Comparison of ENCODE assay signal across 14 cellular contexts in the genomic region with DNA sequence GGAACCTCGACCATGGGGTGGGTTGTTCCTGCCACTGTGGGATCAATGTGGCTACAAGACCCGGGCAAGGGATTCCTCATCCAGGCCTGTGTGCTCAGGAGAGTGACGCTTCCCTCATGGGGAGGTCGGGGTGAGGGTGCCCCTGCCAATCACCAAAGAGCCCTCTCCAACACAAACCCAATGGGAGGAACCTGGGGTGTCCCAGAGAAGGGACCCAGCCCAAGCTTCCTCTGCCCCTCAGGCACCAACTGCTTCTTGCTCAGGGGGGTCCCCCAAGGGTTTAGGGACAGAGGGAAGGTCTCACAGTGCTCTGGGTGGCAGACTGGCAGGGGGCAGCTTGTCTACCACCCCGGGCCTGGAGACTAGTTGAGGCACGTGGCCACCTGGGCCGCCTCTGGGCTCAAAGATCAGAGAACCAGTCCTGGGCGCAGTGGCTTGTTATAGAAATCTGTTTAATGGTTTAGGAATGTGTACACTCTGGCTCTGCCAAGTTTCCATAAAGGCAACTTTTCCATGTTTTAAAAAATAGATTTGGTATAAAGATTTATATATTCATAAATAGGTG. TPM values are rescaled to one million over a fixed set of nuclear protein-coding genes. Genes with fewer than 3 reads are reported as not detected.
A peak's percentile ranks its signal among the peaks of the same experiment; 100 is the strongest.
DNase-seq lines count a peak whose midpoint lies in the region; ATAC-seq and TF ChIP-seq lines count a peak whose summit lies in the region.
"Had no signal": no experiment of that assay in that cellular context is flagged by ENCODE, and none has a peak within 500 bp of the region (broad histone marks: within the 10 kb centered on the region; RNA-seq: fewer than 3 reads in every experiment).

No MANE protein-coding gene starts in this region.

- CTCF ChIA-PET in CD4-positive, alpha-beta memory T cell (lab: Charles Lee; ENCODE audit: partially characterized antibody): no interaction called here

- H3K4me3 Mint-ChIP-seq in CD4-positive, alpha-beta memory T cell: no peak overlapping the region
- H3K4me3 Mint-ChIP-seq: stimulated activated memory B cell treated with anti-CD40 and anti-IgM and Interleukin-4, amounts not matched to agents 10 μg/mL and 1 μg/mL and 100 μg/mL, for 72 hours had no signal

- in situ Hi-C loops in gastrocnemius medialis (cut with MboI; ENCODE audit: low sequenced_read_pairs in 4 of 4): loop anchor here in 1 of 4 donors (25.0 kb wide), 1 partner anchor 125 kb away; no protein-coding TSS in a partner anchor

- peak in 1 of 2 donors; percentile 54 for ATAC-seq in gastrocnemius medialis

- H3K9me3 ChIP-seq in MG63: no peaks in the 10 kb centered on the region
- no peaks in the 10 kb centered on the region for H3K9me3 ChIP-seq in gastrocnemius medialis
- H3K9me3 ChIP-seq in CD4-positive, alpha-beta memory T cell (ENCODE audit: control insufficient read depth in 1 of 2, low read length in 2 of 2): no peaks in the 10 kb centered on the region

- POLR2A ChIA-PET in CD4-positive, alpha-beta memory T cell (lab: Charles Lee; ENCODE audit: partially characterized antibody): interaction anchor here (2.6 kb wide), 1 partner anchor 32 kb away, joined by 17 read pairs; no protein-coding TSS in a partner anchor

- TF ChIP-seq POLR2A in gastrocnemius medialis (IDR thresholded peaks at IDR 0.05): no peak

- peak overlapping the region; percentile 50 to 70 (median 52) for H3K27ac ChIP-seq in gastrocnemius medialis
- H3K27ac ChIP-seq in CD4-positive, alpha-beta memory T cell (ENCODE audit: low read depth, low read length): no peak overlapping the region

- no peaks in the 10 kb centered on the region for H3K9me3 Mint-ChIP-seq in CD4-positive, alpha-beta memory T cell
- H3K9me3 Mint-ChIP-seq: activated T-helper 2 cell treated with anti-CD3 and anti-CD28 coated beads, Interferon-gamma antibody, Interleukin-2, Interleukin-4, amounts not matched to agents 10 μg/mL and 5 μg/mL and 100 μg/mL, durations not matched to agents 14 hours and 24 hours and 36 hours; stimulated activated memory B cell treated with anti-CD40 and anti-IgM and Interleukin-4, amounts not matched to agents 10 μg/mL and 1 μg/mL and 100 μg/mL, for 72 hours had no signal

- H3K4me1 Mint-ChIP-seq in CD4-positive, alpha-beta memory T cell: peaks cover 0 to 5% (median 3%) of the 10 kb centered on the region in 4 donors
- H3K4me1 Mint-ChIP-seq: stimulated activated memory B cell treated with anti-CD40 and anti-IgM and Interleukin-4, amounts not matched to agents 10 μg/mL and 1 μg/mL and 100 μg/mL, for 72 hours had no signal

- peaks cover 6 to 7% of the 10 kb centered on the region in 2 donors for H3K4me1 ChIP-seq in gastrocnemius medialis
- no peaks in the 10 kb centered on the region for H3K4me1 ChIP-seq in CD4-positive, alpha-beta memory T cell (ENCODE audit: insufficient read depth, low read length)

- H3K36me3 ChIP-seq in MG63: peaks cover 6% of the 10 kb centered on the region
- peaks cover 0 to 10% of the 10 kb centered on the region in 2 donors for H3K36me3 ChIP-seq in gastrocnemius medialis
- H3K36me3 ChIP-seq in CD4-positive, alpha-beta memory T cell (ENCODE audit: insufficient read depth, low read length): no peaks in the 10 kb centered on the region

- no peak overlapping the region for H3K27ac Mint-ChIP-seq in CD4-positive, alpha-beta memory T cell
- H3K27ac Mint-ChIP-seq: activated T-helper 2 cell treated with anti-CD3 and anti-CD28 coated beads, Interferon-gamma antibody, Interleukin-2, Interleukin-4, amounts not matched to agents 10 μg/mL and 5 μg/mL and 100 μg/mL, durations not matched to agents 14 hours and 24 hours and 36 hours; stimulated activated memory B cell treated with anti-CD40 and anti-IgM and Interleukin-4, amounts not matched to agents 10 μg/mL and 1 μg/mL and 100 μg/mL, for 72 hours had no signal

- H3K36me3 Mint-ChIP-seq in CD4-positive, alpha-beta memory T cell: peaks cover 2 to 6% of the 10 kb centered on the region in 2 donors

- no peak for TF ChIP-seq CTCF in gastrocnemius medialis (IDR thresholded peaks at IDR 0.05 in 4 of 5, conservative IDR thresholded peaks at IDR 0.05 in 1 of 5)

- H3K4me3 ChIP-seq in MG63 (no peak overlapping the region), gastrocnemius medialis (no peak overlapping the region)
- no peak overlapping the region for H3K4me3 ChIP-seq in CD4-positive, alpha-beta memory T cell (ENCODE audit: low read length in 2 of 2)

- DNase-seq in MG63 (peak; percentile 24), dermis microvascular lymphatic vessel endothelial cell (ENCODE audit: low read depth in 2 of 2) (peak; percentile 67), iris pigment epithelial cell (ENCODE audit: low read depth) (peak; percentile 48), gastrocnemius medialis (no peak), hippocampal formation (lab: John Stamatoyannopoulos, UW) (no peak), NCI-H1048 (lab: John Stamatoyannopoulos, UW) (no peak), HK-2 (ENCODE audit: unreplicated experiment) (no peak)
- no peak for DNase-seq in CD4-positive, alpha-beta memory T cell
- DNase-seq: activated CD4-positive, alpha-beta T cell treated with anti-CD3 and anti-CD28 coated beads for 1 hour; effector memory CD4-positive, alpha-beta T cell; NCI-H1930; SHP77 treated with DMSO at 0.1 percent for 48 hours had no signal

- H3K27me3 ChIP-seq in MG63 (no peaks in the 10 kb centered on the region), gastrocnemius medialis (no peaks in the 10 kb centered on the region)
- H3K27me3 ChIP-seq in CD4-positive, alpha-beta memory T cell (ENCODE audit: insufficient read depth, low read length): no peaks in the 10 kb centered on the region

- intact Hi-C loops in gastrocnemius medialis (cut with DNase I; ENCODE audit: low total_unique reads): no loop called here
- intact Hi-C loops in CD4-positive, alpha-beta memory T cell (cut with micrococcal nuclease): no loop called here

- H3K27me3 Mint-ChIP-seq in CD4-positive, alpha-beta memory T cell: no peaks in the 10 kb centered on the region

RNA-seq across cellular contexts. Expression of a gene that starts 26.6 kb away (rescaled TPM):
- total RNA-seq in MG63 (2014; rRNA removed; shearing (Covaris generic); ENCODE audit: low replicate concordance): not detected in 2 replicates
- total RNA-seq in dermis microvascular lymphatic vessel endothelial cell (not detected in 2 replicates), gastrocnemius medialis (under 1 TPM in 1 of 4 donors, not detected in 3; 0.42 TPM)
- not detected for total RNA-seq in CD4-positive, alpha-beta memory T cell
- polyA plus RNA-seq in CD4-positive, alpha-beta memory T cell: not detected
- total RNA-seq: activated T-helper 2 cell treated with anti-CD3 and anti-CD28 coated beads, Interferon-gamma antibody, Interleukin-2, Interleukin-4, amounts not matched to agents 10 μg/mL and 5 μg/mL and 100 μg/mL, durations not matched to agents 14 hours and 24 hours and 36 hours had no signal

RNA-seq across cellular contexts. Expression of a gene that starts 34.4 kb away (rescaled TPM):
- 10.7 and 13.6 TPM in 2 replicates for total RNA-seq in MG63 (2014; rRNA removed; shearing (Covaris generic); ENCODE audit: low replicate concordance)
- total RNA-seq in dermis microvascular lymphatic vessel endothelial cell (55.6 and 95.2 TPM in 2 replicates), gastrocnemius medialis (1 to 10 TPM; 1.1 to 3.9 (median 2.5) TPM)
- total RNA-seq in CD4-positive, alpha-beta memory T cell: 10 to 100 TPM; 64.5 to 68.4 TPM
- polyA plus RNA-seq in CD4-positive, alpha-beta memory T cell: 10 to 100 TPM; 11.3 to 16.2 TPM

Comparison
In these comparisons a context has a peak if more than half of its experiments do, and no peak if none do; other contexts are left out.
1. DNase-seq: peak in MG63 (single experiment), dermis microvascular lymphatic vessel endothelial cell (2 of 2) and iris pigment epithelial cell (single experiment); none in gastrocnemius medialis (0 of 2), hippocampal formation (0 of 2), NCI-H1048 (single experiment), HK-2 (single experiment) and CD4-positive, alpha-beta memory T cell (0 of 5).